In the genomic region with DNA sequence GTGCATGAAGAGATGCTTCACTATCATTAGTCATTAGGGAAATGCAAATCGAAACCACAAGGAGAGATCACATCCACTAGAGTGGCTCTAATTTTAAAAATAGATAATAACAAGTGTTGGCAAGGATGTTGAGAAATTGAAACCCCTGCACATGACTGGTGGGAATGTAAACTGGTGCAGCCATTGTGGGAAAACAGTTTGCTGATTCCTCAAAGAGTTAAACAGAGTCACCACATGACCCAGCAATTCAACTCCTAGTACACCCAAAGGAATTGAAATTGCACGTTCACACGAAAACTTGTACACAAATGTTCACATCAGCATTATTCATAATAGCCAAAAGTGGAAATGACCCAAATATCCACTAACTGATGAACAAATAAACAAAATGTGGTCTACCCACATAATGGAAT, we compare ENCODE assay signal across 1 cellular context.
TF ChIP-seq lines count a peak whose summit lies in the region.

No MANE protein-coding gene starts in this region.

TF ChIP-seq in GM12878, 131 proteins besides CTCF, POLR2A, EP300 and RAD21 (continued from another document):
- TF ChIP-seq MYC (IDR thresholded peaks at IDR 0.05; ENCODE audit: insufficient read depth, insufficient read length, insufficient replicate concordance, low read length, severe bottlenecking) = no peak
- peak; percentile 44; the same call in 1 of the 3 replicates for TF ChIP-seq POU2F2 (IDR thresholded peaks at IDR 0.05; ENCODE audit: borderline replicate concordance, low read depth, low read length)
- 0 out of 2 replicates have a peak, but pooled peaks have one; percentile 36 for TF ChIP-seq IKZF1 (conservative IDR thresholded peaks at IDR 0.05)
- TF ChIP-seq POLR2AphosphoS5 (IDR thresholded peaks at IDR 0.05; ENCODE audit: low read length) = no peak
- TF ChIP-seq GATAD2B (conservative IDR thresholded peaks at IDR 0.05; ENCODE audit: low read depth) = 0 out of 2 replicates have a peak, but pooled peaks have one; percentile 39
